14 cellular contexts compared by ENCODE assay signal in genomic region chr1:7262611-7263010, GRCh38.
A peak's percentile ranks its signal among the peaks of the same experiment; 100 is the strongest.
DNase-seq lines count a peak whose midpoint lies in the region; ATAC-seq, FAIRE-seq and TF ChIP-seq lines count a peak whose summit lies in the region.
"Had no signal": no experiment of that assay in that cellular context is flagged by ENCODE, and none has a peak within 500 bp of the region (broad histone marks: within the 10 kb centered on the region; RNA-seq: fewer than 3 reads in every experiment).

No MANE protein-coding gene starts in this region.

- POLR2A ChIA-PET in A549 (lab: Yijun Ruan, JAX) = no interaction called here
- POLR2A ChIA-PET in HepG2 (lab: Yijun Ruan, JAX) = no interaction called here

- no peak overlapping the region for H3K9ac ChIP-seq in HepG2 (ENCODE audit: insufficient read depth, low read depth, low read length)

- no peaks in the 10 kb centered on the region for H3K36me3 ChIP-seq in HepG2 (replicated peaks in 1 of 2; ENCODE audit: control insufficient read depth in 1 of 2, insufficient read depth in 2 of 2, low read length in 2 of 2)
- H3K36me3 ChIP-seq: ovary had no signal

- H3K9me3 Mint-ChIP-seq in natural killer cell treated with Interleukin-12 subunit alpha and Interleukin-12 subunit beta and Interleukin-15 and Interleukin-18, amount 100 ng/mL, for 72 hours = no peaks in the 10 kb centered on the region
- H3K9me3 Mint-ChIP-seq: memory B cell; T-helper 2 cell treated with Interferon-gamma antibody and Interleukin-4, amounts not matched to agents 5 μg/mL and 100 μg/mL, for 36 hours had no signal

- no TSS peak for BruUV-seq in HepG2 (replicated peaks; lab: Mats Ljungman, UMichigan)

- intact Hi-C loops in HepG2 (cut with micrococcal nuclease; ENCODE audit: unreplicated experiment) = no loop called here

- in situ Hi-C loops in HepG2 (cut with HindIII; ENCODE audit: extremely low pct_ligation_motif_present, low pct_unique_long_range_greater_than_20kb) = no loop called here

- H3K36me3 Mint-ChIP-seq in natural killer cell treated with Interleukin-12 subunit alpha and Interleukin-12 subunit beta and Interleukin-15 and Interleukin-18, amount 100 ng/mL, for 72 hours = no peaks in the 10 kb centered on the region
- H3K36me3 Mint-ChIP-seq: memory B cell had no signal

- no peaks in the 10 kb centered on the region for H4K20me1 ChIP-seq in HepG2 (ENCODE audit: insufficient read depth, low read length)

- no peak overlapping the region for H3K27ac Mint-ChIP-seq in natural killer cell treated with Interleukin-12 subunit alpha and Interleukin-12 subunit beta and Interleukin-15 and Interleukin-18, amount 100 ng/mL, for 72 hours
- H3K27ac Mint-ChIP-seq: memory B cell; T-helper 2 cell treated with Interferon-gamma antibody and Interleukin-4, amounts not matched to agents 5 μg/mL and 100 μg/mL, for 36 hours had no signal

- TF ChIP-seq POLR2A in A549 (IDR thresholded peaks at IDR 0.05; ENCODE audit: low read length) (no peak), HepG2 (IDR thresholded peaks at IDR 0.05; ENCODE audit: insufficient read depth in 1 of 2, low read depth in 2 of 2, low read length in 2 of 2) (no peak)

- 0 out of 5 replicates have a peak, but pooled peaks of 1 of the 2 experiments have one; percentile 3 for TF ChIP-seq RAD21 in A549 (conservative IDR thresholded peaks at IDR 0.05 in 1 of 2, IDR thresholded peaks at IDR 0.05 in 1 of 2)
- TF ChIP-seq RAD21 in HepG2 (CRISPR knock-in tag; IDR thresholded peaks at IDR 0.05) = no peak

- CTCF ChIA-PET in A549 (lab: Yijun Ruan, JAX) = interaction anchor here (0.7 kb wide), 2 partner anchors 44 to 437 kb away, joined by 3 to 4 read pairs; no protein-coding TSS in a partner anchor
- CTCF ChIA-PET in HepG2 (lab: Yijun Ruan, JAX; ENCODE audit: low intra/inter-chr PET ratio, low total read pairs) = no interaction called here

- DNase-seq in A549 (ENCODE audit: low read depth in 1 of 2, low spot score in 1 of 2) = peak; percentile 21 to 73
- peak; percentile 98 for DNase-seq in NCI-H1092 treated with DMSO at 0.1 percent for 48 hours (lab: John Stamatoyannopoulos, UW)
- DNase-seq in NCI-H345 treated with DMSO at 0.1 percent for 48 hours (lab: John Stamatoyannopoulos, UW; ENCODE audit: unreplicated experiment) = peak; percentile 82
- DNase-seq in epithelial cell of esophagus (ENCODE audit: low read depth) = peak; percentile 73
- DNase-seq in natural killer cell treated with Interleukin-12 subunit alpha and Interleukin-12 subunit beta and Interleukin-15 and Interleukin-18, amount 100 ng/mL, for 72 hours (ENCODE audit: low spot score) = no peak
- no peak for DNase-seq in retina
- DNase-seq in HepG2 (ENCODE audit: low spot score) = no peak
- DNase-seq: activated CD4-positive, alpha-beta T cell treated with anti-CD3 and anti-CD28 coated beads, Interleukin-2, amount 50 U/mL, for 48 hours; activated effector memory CD4-positive, alpha-beta T cell treated with Interleukin-2 at 50 U/mL for 16 hours; ovary; stimulated activated CD4-positive, alpha-beta T cell treated with anti-CD3 and anti-CD28 coated beads, Interleukin-12 subunit alpha, Interleukin-12 subunit beta, amount 100 ng/mL, for 4 hours had no signal

- H3K79me2 ChIP-seq in HepG2 (ENCODE audit: insufficient read depth, low read length) = no peaks in the 10 kb centered on the region

- H3K4me1 Mint-ChIP-seq in natural killer cell treated with Interleukin-12 subunit alpha and Interleukin-12 subunit beta and Interleukin-15 and Interleukin-18, amount 100 ng/mL, for 72 hours (ENCODE audit: low read depth in 2 of 2) = no peaks in the 10 kb centered on the region
- H3K4me1 Mint-ChIP-seq: memory B cell had no signal

- H3K4me2 ChIP-seq in A549 (peak overlapping the region; percentile 65), HepG2 (ENCODE audit: low read depth, low read length) (no peak overlapping the region)

- H3K9me3 ChIP-seq in A549 (peaks cover 5% of the 10 kb centered on the region; the same call in 1 of the 3 replicates), HepG2 (ENCODE audit: low read length) (no peaks in the 10 kb centered on the region)
- H3K9me3 ChIP-seq: ovary had no signal

- no peak overlapping the region for H2AFZ ChIP-seq in HepG2 (ENCODE audit: low read length)

- H3K27me3 ChIP-seq in HepG2 (ENCODE audit: control insufficient read depth in 1 of 2, insufficient read depth in 2 of 2, low read length in 2 of 2) = peaks cover 0 to 4% of the 10 kb centered on the region in 2 experiments; a peak in 2 of 5 replicates
- H3K27me3 ChIP-seq: ovary had no signal

- H3K27ac ChIP-seq in A549 (peak overlapping the region; percentile 97 to 99), HepG2 (ENCODE audit: extremely low read length, insufficient read depth, low read length) (no peak overlapping the region)
- H3K27ac ChIP-seq: ovary had no signal

- FAIRE-seq in A549 (lab: Jason Lieb, UNC) = no peak
- FAIRE-seq in HepG2 (lab: Jason Lieb, UNC) = no peak

- no peak overlapping the region for H3K4me3 Mint-ChIP-seq in natural killer cell treated with Interleukin-12 subunit alpha and Interleukin-12 subunit beta and Interleukin-15 and Interleukin-18, amount 100 ng/mL, for 72 hours
- H3K4me3 Mint-ChIP-seq: memory B cell; T-helper 2 cell treated with Interferon-gamma antibody and Interleukin-4, amounts not matched to agents 5 μg/mL and 100 μg/mL, for 36 hours had no signal

- ATAC-seq in A549 (no peak), GM21381 (IDR thresholded peaks at IDR 0.05; ENCODE audit: unreplicated experiment) (no peak), HepG2 (no peak)
- ATAC-seq in natural killer cell treated with Interleukin-12 subunit alpha and Interleukin-12 subunit beta and Interleukin-15 and Interleukin-18, amount 100 ng/mL, for 72 hours = no peak

- TF ChIP-seq EP300 in A549 (IDR thresholded peaks at IDR 0.05) = no peak
- TF ChIP-seq EP300 in HepG2 (IDR thresholded peaks at IDR 0.05; ENCODE audit: low read depth in 2 of 2, low read length in 2 of 2) = no peak
- no peak for TF ChIP-seq EP300 in HepG2 (CRISPR knock-in tag; IDR thresholded peaks at IDR 0.05; ENCODE audit: borderline replicate concordance)

- TF ChIP-seq CTCF in A549 (IDR thresholded peaks at IDR 0.05) (no peak), epithelial cell of esophagus (IDR thresholded peaks at IDR 0.05; ENCODE audit: insufficient read depth, low read depth, low read length, missing control alignments) (no peak), HepG2 (CRISPR knock-in tag; IDR thresholded peaks at IDR 0.05) (no peak)

- H3K4me3 ChIP-seq in A549 (no peak overlapping the region), epithelial cell of esophagus (ENCODE audit: low read length) (no peak overlapping the region), HepG2 (replicated peaks in 1 of 3; ENCODE audit: insufficient read depth in 1 of 3, low read depth in 2 of 3, low read length in 3 of 3) (no peak overlapping the region)
- H3K4me3 ChIP-seq: ovary had no signal

- H3K27me3 Mint-ChIP-seq in natural killer cell treated with Interleukin-12 subunit alpha and Interleukin-12 subunit beta and Interleukin-15 and Interleukin-18, amount 100 ng/mL, for 72 hours = peaks cover 18 to 30% of the 10 kb centered on the region in 2 donors

- H3K4me1 ChIP-seq in A549 = peaks cover 48% of the 10 kb centered on the region
- H3K4me1 ChIP-seq in HepG2 (ENCODE audit: insufficient read depth, low read length) = peaks cover 19% of the 10 kb centered on the region

- 21% methylated on average over 6 of the region's 6 CpGs for WGBS in A549 (ENCODE audit: missing lambda C conversion rate)
- 13% methylated on average over 2 of the region's 6 CpGs for WGBS in HepG2 (ENCODE audit: low lambda C conversion rate)

TF ChIP-seq in A549, 52 proteins besides CTCF, POLR2A, EP300 and RAD21:
- TF ChIP-seq, protein P1, sequence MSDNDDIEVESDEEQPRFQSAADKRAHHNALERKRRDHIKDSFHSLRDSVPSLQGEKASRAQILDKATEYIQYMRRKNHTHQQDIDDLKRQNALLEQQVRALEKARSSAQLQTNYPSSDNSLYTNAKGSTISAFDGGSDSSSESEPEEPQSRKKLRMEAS (IDR thresholded peaks at IDR 0.05) = peak; percentile 34
- no peak for TF ChIP-seq EHF (CRISPR knock-in tag; IDR thresholded peaks at IDR 0.05)
- peak; percentile 49 for TF ChIP-seq MAFK (IDR thresholded peaks at IDR 0.05; ENCODE audit: partially characterized antibody)

TF ChIP-seq in HepG2, 621 proteins besides CTCF, POLR2A, EP300 and RAD21 (continues in another document):
- no peak for TF ChIP-seq EZH2 (conservative IDR thresholded peaks at IDR 0.05; ENCODE audit: low read depth, low read length)
- no peak for TF ChIP-seq ZNF761 (CRISPR knock-in tag; conservative IDR thresholded peaks at IDR 0.05)

Comparison
In these comparisons a context has a peak if more than half of its experiments do, and no peak if none do; other contexts are left out.
1. DNase-seq: peak in A549 (2 of 2), NCI-H1092 treated with DMSO at 0.1 percent for 48 hours (single experiment), NCI-H345 treated with DMSO at 0.1 percent for 48 hours (single experiment) and epithelial cell of esophagus (single experiment); none in natural killer cell treated with Interleukin-12 subunit alpha and Interleukin-12 subunit beta and Interleukin-15 and Interleukin-18, amount 100 ng/mL, for 72 hours (single experiment), retina (single experiment) and HepG2 (single experiment).